In genomic region chr10:86979296-86979818, GRCh38 we compare ENCODE assay signal across 1 cellular context.
TF ChIP-seq lines count a peak whose summit lies in the region.

No MANE protein-coding gene starts in this region.

TF ChIP-seq in IMR-90, 13 proteins besides CTCF, POLR2A, EP300 and RAD21:
- 0 out of 2 replicates have a peak, but pooled peaks have one; percentile 11 for TF ChIP-seq CEBPB (IDR thresholded peaks at IDR 0.05; ENCODE audit: low read depth, low read length)
- TF ChIP-seq MXI1 (IDR thresholded peaks at IDR 0.05; ENCODE audit: borderline replicate concordance, low read depth, low read length), result no peak
